13 cellular contexts compared by ENCODE assay signal in the genomic region with DNA sequence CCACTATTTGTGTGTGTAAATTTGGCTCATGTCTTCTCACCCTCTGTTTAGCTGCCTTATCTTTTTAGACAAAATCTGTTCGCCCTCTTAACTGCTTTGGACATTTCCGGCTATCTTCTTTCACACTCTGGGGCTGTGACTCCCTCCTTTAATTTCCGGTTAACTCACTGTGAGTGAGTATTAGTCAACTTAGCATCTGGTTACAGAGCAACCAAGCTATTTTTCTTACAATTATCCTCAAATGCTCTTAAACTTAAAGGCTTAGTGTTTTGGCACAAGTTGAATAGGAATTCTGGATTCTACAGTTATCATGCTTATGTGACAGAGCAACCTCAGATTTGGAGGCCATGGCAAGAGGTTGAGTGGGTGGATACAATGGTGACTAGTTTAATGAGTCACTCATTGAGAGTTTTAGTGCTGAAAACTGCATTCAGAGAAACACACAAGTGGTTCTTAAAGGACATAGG.
DNase-seq lines count a peak whose midpoint lies in the region; ATAC-seq, FAIRE-seq and TF ChIP-seq lines count a peak whose summit lies in the region.
"Had no signal": no experiment of that assay in that cellular context is flagged by ENCODE, and none has a peak within 500 bp of the region (broad histone marks: within the 10 kb centered on the region; RNA-seq: fewer than 3 reads in every experiment).

No MANE protein-coding gene starts in this region.

- H3K4me3 Mint-ChIP-seq in activated CD8-positive, alpha-beta T cell treated with anti-CD3 and anti-CD28 coated beads for 36 hours, result no peak overlapping the region
- no peak overlapping the region for H3K4me3 Mint-ChIP-seq in activated CD8-positive, alpha-beta T cell treated with anti-CD3 and anti-CD28 coated beads, Interleukin-2, amount 10 ng/mL, durations not matched to agents 7 days and 5 days
- H3K4me3 Mint-ChIP-seq: natural killer cell, type B pancreatic cell had no signal

- DNase-seq in activated CD8-positive, alpha-beta T cell treated with anti-CD3 and anti-CD28 coated beads for 36 hours, result peak; percentile 3
- DNase-seq in activated CD8-positive, alpha-beta T cell treated with anti-CD3 and anti-CD28 coated beads, Interleukin-2, amount 10 ng/mL, durations not matched to agents 7 days and 5 days, result no peak
- peak; percentile 82 for DNase-seq in RCC 7860 (ENCODE audit: low spot score)
- peak; percentile 61 for DNase-seq in fibroblast of gingiva (ENCODE audit: low read depth)
- peak; percentile 94 for DNase-seq in stromal cell of bone marrow (ENCODE audit: low read depth)
- DNase-seq in COLO668 (lab: John Stamatoyannopoulos, UW; ENCODE audit: unreplicated experiment), result no peak
- no peak for DNase-seq in right lobe of liver
- no peak for DNase-seq in KBM-7
- DNase-seq: activated CD4-positive, alpha-beta T cell treated with anti-CD3 and anti-CD28 coated beads, Interleukin-2, amount 50 U/mL, for 1 hour; heart right ventricle; natural killer cell; NCI-H146 had no signal

- H3K4me1 ChIP-seq in right lobe of liver, result no peaks in the 10 kb centered on the region
- H3K4me1 ChIP-seq: heart right ventricle had no signal

- no peak overlapping the region for H3K27ac ChIP-seq in right lobe of liver
- H3K27ac ChIP-seq: heart right ventricle had no signal

- no peak for TF ChIP-seq POLR2A in right lobe of liver (IDR thresholded peaks at IDR 0.05)

- peak; percentile 94 for FAIRE-seq in RCC 7860 (lab: Jason Lieb, UNC)

- H3K27ac Mint-ChIP-seq in activated CD8-positive, alpha-beta T cell treated with anti-CD3 and anti-CD28 coated beads for 36 hours, result no peak overlapping the region
- no peak overlapping the region for H3K27ac Mint-ChIP-seq in activated CD8-positive, alpha-beta T cell treated with anti-CD3 and anti-CD28 coated beads, Interleukin-2, amount 10 ng/mL, durations not matched to agents 7 days and 5 days
- H3K27ac Mint-ChIP-seq: natural killer cell, type B pancreatic cell had no signal

- no peak for ATAC-seq in activated CD8-positive, alpha-beta T cell treated with anti-CD3 and anti-CD28 coated beads for 36 hours
- ATAC-seq in activated CD8-positive, alpha-beta T cell treated with anti-CD3 and anti-CD28 coated beads, Interleukin-2, amount 10 ng/mL, durations not matched to agents 7 days and 5 days, result no peak
- ATAC-seq in right lobe of liver, result no peak
- ATAC-seq: natural killer cell had no signal

- H3K4me1 Mint-ChIP-seq in activated CD8-positive, alpha-beta T cell treated with anti-CD3 and anti-CD28 coated beads for 36 hours (ENCODE audit: low read depth), result no peaks in the 10 kb centered on the region
- H3K4me1 Mint-ChIP-seq in activated CD8-positive, alpha-beta T cell treated with anti-CD3 and anti-CD28 coated beads, Interleukin-2, amount 10 ng/mL, durations not matched to agents 7 days and 5 days (ENCODE audit: low read depth), result no peaks in the 10 kb centered on the region
- H3K4me1 Mint-ChIP-seq: natural killer cell had no signal

- H3K36me3 Mint-ChIP-seq in activated CD8-positive, alpha-beta T cell treated with anti-CD3 and anti-CD28 coated beads for 36 hours (ENCODE audit: low read depth), result no peaks in the 10 kb centered on the region
- no peaks in the 10 kb centered on the region for H3K36me3 Mint-ChIP-seq in activated CD8-positive, alpha-beta T cell treated with anti-CD3 and anti-CD28 coated beads, Interleukin-2, amount 10 ng/mL, durations not matched to agents 7 days and 5 days (ENCODE audit: low read depth)
- H3K36me3 Mint-ChIP-seq: natural killer cell had no signal

- in situ Hi-C loops in KBM-7 (cut with MboI; ENCODE audit: low pct_unique_long_range_greater_than_20kb, low sequenced_read_pairs), result no loop called here

- no peaks in the 10 kb centered on the region for H3K9me3 ChIP-seq in right lobe of liver
- H3K9me3 ChIP-seq: heart right ventricle had no signal

- no peak overlapping the region for H3K4me3 ChIP-seq in right lobe of liver
- H3K4me3 ChIP-seq: heart right ventricle had no signal

- POLR2A ChIA-PET in activated CD8-positive, alpha-beta T cell treated with anti-CD3 and anti-CD28 coated beads for 36 hours (lab: Charles Lee), result no interaction called here
- POLR2A ChIA-PET in activated CD8-positive, alpha-beta T cell treated with anti-CD3 and anti-CD28 coated beads, Interleukin-2, amount 10 ng/mL, durations not matched to agents 7 days and 5 days (lab: Charles Lee), result no interaction called here

- 41% methylated on average over 3 of the region's 3 CpGs for WGBS in right lobe of liver (ENCODE audit: insufficient coverage, low coverage, low lambda C conversion rate, missing lambda C conversion rate)

- no peaks in the 10 kb centered on the region for H3K27me3 ChIP-seq in right lobe of liver
- H3K27me3 ChIP-seq: heart right ventricle had no signal

- H3K36me3 ChIP-seq in right lobe of liver, result no peaks in the 10 kb centered on the region
- H3K36me3 ChIP-seq: heart right ventricle had no signal

- no peaks in the 10 kb centered on the region for H3K9me3 Mint-ChIP-seq in activated CD8-positive, alpha-beta T cell treated with anti-CD3 and anti-CD28 coated beads for 36 hours
- H3K9me3 Mint-ChIP-seq in activated CD8-positive, alpha-beta T cell treated with anti-CD3 and anti-CD28 coated beads, Interleukin-2, amount 10 ng/mL, durations not matched to agents 7 days and 5 days (ENCODE audit: insufficient read depth), result no peaks in the 10 kb centered on the region

- TF ChIP-seq CTCF in activated CD8-positive, alpha-beta T cell treated with anti-CD3 and anti-CD28 coated beads for 36 hours (IDR thresholded peaks at IDR 0.05), result no peak
- TF ChIP-seq CTCF in right lobe of liver (IDR thresholded peaks at IDR 0.05), result no peak

- CTCF ChIA-PET in activated CD8-positive, alpha-beta T cell treated with anti-CD3 and anti-CD28 coated beads for 36 hours (lab: Charles Lee), result no interaction called here
- CTCF ChIA-PET in activated CD8-positive, alpha-beta T cell treated with anti-CD3 and anti-CD28 coated beads, Interleukin-2, amount 10 ng/mL, durations not matched to agents 7 days and 5 days (lab: Charles Lee), result no interaction called here

- intact Hi-C loops in activated CD8-positive, alpha-beta T cell treated with anti-CD3 and anti-CD28 coated beads for 36 hours (cut with micrococcal nuclease), result no loop called here
- intact Hi-C loops in right lobe of liver (cut with DNase I), result no loop called here

- no peaks in the 10 kb centered on the region for H3K27me3 Mint-ChIP-seq in activated CD8-positive, alpha-beta T cell treated with anti-CD3 and anti-CD28 coated beads for 36 hours
- no peaks in the 10 kb centered on the region for H3K27me3 Mint-ChIP-seq in activated CD8-positive, alpha-beta T cell treated with anti-CD3 and anti-CD28 coated beads, Interleukin-2, amount 10 ng/mL, durations not matched to agents 7 days and 5 days (ENCODE audit: low read depth)
- H3K27me3 Mint-ChIP-seq: type B pancreatic cell had no signal

Comparison
In these comparisons a context has a peak if more than half of its experiments do, and no peak if none do; other contexts are left out.
1. DNase-seq: peak in activated CD8-positive, alpha-beta T cell treated with anti-CD3 and anti-CD28 coated beads for 36 hours (single experiment), RCC 7860 (single experiment), fibroblast of gingiva (single experiment) and stromal cell of bone marrow (single experiment); none in activated CD8-positive, alpha-beta T cell treated with anti-CD3 and anti-CD28 coated beads, Interleukin-2, amount 10 ng/mL, durations not matched to agents 7 days and 5 days (single experiment), COLO668 (single experiment), right lobe of liver (0 of 3) and KBM-7 (single experiment).